32 cellular contexts compared by ENCODE assay signal in genomic region chr1:220099826-220100225, GRCh38.
"Had no signal": no experiment of that assay in that cellular context is flagged by ENCODE, and none has a peak within 500 bp of the region (broad histone marks: within the 10 kb centered on the region; RNA-seq: fewer than 3 reads in every experiment).

No MANE protein-coding gene starts in this region.

- H3K4me1 ChIP-seq: parathyroid adenoma, prostate gland, testis had no signal

- H3K27me3 Mint-ChIP-seq: dendritic cell treated with granulocyte-macrophage colony-stimulating factor and Interleukin-4, amounts not matched to agents 40 ng/mL and 50 ng/mL, for 4 days; effector memory CD8-positive, alpha-beta T cell; naive thymus-derived CD4-positive, alpha-beta T cell; type B pancreatic cell had no signal

- H3K27me3 ChIP-seq: gastrocnemius medialis, heart left ventricle, hepatocyte, neural progenitor cell, right atrium auricular region, stomach, testis, tibial artery had no signal

- H3K9ac ChIP-seq: neural progenitor cell, parathyroid adenoma had no signal

- DNase-seq: cerebellar nuclear complex; effector memory CD8-positive, alpha-beta T cell; foreskin fibroblast; gastrocnemius medialis; heart left ventricle; kidney; mesenchymal stem cell; midbrain; naive thymus-derived CD4-positive, alpha-beta T cell; stimulated activated CD4-positive, alpha-beta T cell treated with anti-CD3 and anti-CD28 coated beads, Interleukin-12 subunit alpha, Interleukin-12 subunit beta, amount 100 ng/mL, for 4 hours; stimulated activated CD4-positive, alpha-beta T cell treated with anti-CD3 and anti-CD28 coated beads, Interleukin-2, amount 100 ng/mL, for 24 hours; stimulated activated CD4-positive, alpha-beta T cell treated with anti-CD3 and anti-CD28 coated beads, Interleukin-4, amount 100 ng/mL, for 24 hours; stimulated activated naive CD4-positive, alpha-beta T cell treated with Interleukin-2 at 50 U/mL for 16 hours; stomach; substantia nigra; testis; tibial artery had no signal

- ATAC-seq: effector memory CD8-positive, alpha-beta T cell; esophagus mucosa; gastrocnemius medialis; heart left ventricle; left lobe of liver; naive thymus-derived CD4-positive, alpha-beta T cell; sciatic nerve; stimulated activated effector memory CD8-positive, alpha-beta T cell treated with anti-CD3 and anti-CD28 coated beads, Interleukin-12 subunit alpha, Interleukin-12 subunit beta, amount 100 ng/mL, for 72 hours had no signal

- H3K27ac ChIP-seq: epithelial cell of prostate, gastrocnemius medialis, heart left ventricle, hepatocyte, neural progenitor cell, parathyroid adenoma, prostate gland, right atrium auricular region, stomach, testis, tibial artery had no signal

- H3K9me3 Mint-ChIP-seq: dendritic cell treated with granulocyte-macrophage colony-stimulating factor and Interleukin-4, amounts not matched to agents 40 ng/mL and 50 ng/mL, for 4 days; effector memory CD8-positive, alpha-beta T cell; naive thymus-derived CD4-positive, alpha-beta T cell; nephron; neural progenitor cell; stimulated activated effector memory CD8-positive, alpha-beta T cell treated with anti-CD3 and anti-CD28 coated beads, Interleukin-12 subunit alpha, Interleukin-12 subunit beta, amount 100 ng/mL, for 72 hours; type B pancreatic cell had no signal

- H3K4me3 ChIP-seq: gastrocnemius medialis, heart left ventricle, hepatocyte, lung, neural progenitor cell, prostate gland, right atrium auricular region, smooth muscle cell, stomach, testis, tibial artery had no signal

- H3K4me3 Mint-ChIP-seq: dendritic cell treated with granulocyte-macrophage colony-stimulating factor and Interleukin-4, amounts not matched to agents 40 ng/mL and 50 ng/mL, for 4 days; effector memory CD8-positive, alpha-beta T cell; naive thymus-derived CD4-positive, alpha-beta T cell; nephron; neural progenitor cell; stimulated activated effector memory CD8-positive, alpha-beta T cell treated with anti-CD3 and anti-CD28 coated beads, Interleukin-12 subunit alpha, Interleukin-12 subunit beta, amount 100 ng/mL, for 72 hours; type B pancreatic cell had no signal

- H3K9me3 ChIP-seq: gastrocnemius medialis, heart left ventricle, prostate gland, right atrium auricular region, stomach, testis, tibial artery had no signal

- H3K27ac Mint-ChIP-seq: dendritic cell treated with granulocyte-macrophage colony-stimulating factor and Interleukin-4, amounts not matched to agents 40 ng/mL and 50 ng/mL, for 4 days; nephron; neural progenitor cell; stimulated activated effector memory CD8-positive, alpha-beta T cell treated with anti-CD3 and anti-CD28 coated beads, Interleukin-12 subunit alpha, Interleukin-12 subunit beta, amount 100 ng/mL, for 72 hours; type B pancreatic cell had no signal

- H3K36me3 ChIP-seq: prostate gland had no signal
